In the genomic region with DNA sequence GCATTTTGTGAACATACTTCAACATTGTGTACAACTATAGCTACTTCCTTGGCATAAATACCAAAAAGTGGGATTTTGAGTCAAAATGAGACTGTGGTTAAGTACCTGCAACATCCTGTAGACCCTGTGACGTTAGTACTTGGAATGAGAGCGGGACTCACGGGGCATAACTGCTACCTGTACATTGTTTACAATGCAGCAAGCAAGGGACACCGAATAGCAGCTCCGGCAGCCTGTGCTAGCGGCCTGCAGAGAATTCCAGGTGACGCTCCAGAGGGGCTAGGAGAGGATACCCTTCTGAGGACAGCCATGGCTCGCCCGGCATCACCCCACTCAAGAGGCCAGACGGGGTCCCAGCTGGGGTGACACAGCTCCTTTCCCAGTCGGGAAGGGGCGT, we compare ENCODE assay signal across 8 cellular contexts. TPM values are rescaled to one million over a fixed set of nuclear protein-coding genes. Genes with fewer than 3 reads are reported as not detected.
DNase-seq lines count a peak whose midpoint lies in the region; ATAC-seq and TF ChIP-seq lines count a peak whose summit lies in the region.

No MANE protein-coding gene starts in this region.

- H3K9me3 Mint-ChIP-seq in CD14-positive monocyte = peaks cover 10 to 17% (median 13%) of the 10 kb centered on the region in 7 donors

- H3K27me3 Mint-ChIP-seq in CD14-positive monocyte (ENCODE audit: low read depth in 3 of 3) = peaks cover 0 to 3% (median 0%) of the 10 kb centered on the region in 3 donors

- peaks cover 17 to 29% of the 10 kb centered on the region in 2 donors for H3K36me3 Mint-ChIP-seq in CD14-positive monocyte

- H3K36me3 ChIP-seq in mammary epithelial cell (ENCODE audit: insufficient read depth, low read length) (peaks cover 2% of the 10 kb centered on the region), mucosa of descending colon (ENCODE audit: low read depth) (no peaks in the 10 kb centered on the region)

- H3K4me3 ChIP-seq in mammary epithelial cell (replicated peaks in 1 of 3; ENCODE audit: insufficient read depth in 1 of 3, low read depth in 2 of 3, low read length in 3 of 3) (peak overlapping the region; percentile 34 to 87 (median 59)), mucosa of descending colon (peak overlapping the region; percentile 42)

- H3K9me3 ChIP-seq in mammary epithelial cell (replicated peaks; ENCODE audit: insufficient read depth, low read length) (no peaks in the 10 kb centered on the region), mucosa of descending colon (no peaks in the 10 kb centered on the region)

- dilution Hi-C loops in mammary epithelial cell (cut with HindIII; ENCODE audit: low sequenced_read_pairs) = no loop called here

- 51% methylated on average over 11 of the region's 12 CpGs for WGBS in mammary epithelial cell (ENCODE audit: low coverage, missing lambda C conversion rate)

- ATAC-seq in HG03025 (IDR thresholded peaks at IDR 0.05; ENCODE audit: low FRiP score, unreplicated experiment) (peak; percentile 15), mucosa of descending colon (peak; percentile 9), GM18498 (IDR thresholded peaks at IDR 0.05; ENCODE audit: unreplicated experiment) (no peak)

- H3K27me3 ChIP-seq in mammary epithelial cell (ENCODE audit: insufficient read depth, low read length) = no peaks in the 10 kb centered on the region

- no peak overlapping the region for H3K9ac ChIP-seq in mammary epithelial cell (ENCODE audit: insufficient read depth, low read length)

- no peaks in the 10 kb centered on the region for H3K4me1 ChIP-seq in mammary epithelial cell (ENCODE audit: insufficient read depth, low read length)
- H3K4me1 ChIP-seq in mucosa of descending colon (ENCODE audit: low read depth) = peaks cover 6% of the 10 kb centered on the region

- H3K27ac ChIP-seq in mammary epithelial cell (ENCODE audit: insufficient read depth, low read depth, low read length) = peak overlapping the region; percentile 28

- H3K27ac Mint-ChIP-seq in CD14-positive monocyte = peak overlapping the region in 3 of 7 donors; percentile 92 to 94 (median 94)

- peak overlapping the region; percentile 90 for H2AFZ ChIP-seq in mammary epithelial cell (ENCODE audit: low read depth, low read length)

- peak overlapping the region; percentile 75 for H3K4me2 ChIP-seq in mammary epithelial cell (ENCODE audit: insufficient read depth, low read depth, low read length)

- TF ChIP-seq CTCF in CD14-positive monocyte (IDR thresholded peaks at IDR 0.05) = no peak
- no peak for TF ChIP-seq CTCF in mammary epithelial cell (conservative IDR thresholded peaks at IDR 0.05 in 1 of 2, IDR thresholded peaks at IDR 0.05 in 1 of 2; ENCODE audit: extremely low read depth in 1 of 2, insufficient read depth in 1 of 2, low read depth in 1 of 2, low read length in 2 of 2)
- no peak for TF ChIP-seq CTCF in mucosa of descending colon (IDR thresholded peaks at IDR 0.05)

- H3K4me3 Mint-ChIP-seq in CD14-positive monocyte = peak overlapping the region; percentile 89 to 91

- peaks cover 7% of the 10 kb centered on the region for H3K4me1 Mint-ChIP-seq in CD14-positive monocyte

- CTCF ChIA-PET in mammary epithelial cell (lab: Charles Lee; ENCODE audit: low non-redundant PET) = no interaction called here

- intact Hi-C loops in CD14-positive monocyte (cut with micrococcal nuclease) (no loop called here), mammary epithelial cell (cut with micrococcal nuclease) (no loop called here), mucosa of descending colon (cut with DNase I, micrococcal nuclease) (no loop called here)

- in situ Hi-C loops in mammary epithelial cell (cut with MboI; ENCODE audit: low sequenced_read_pairs in 2 of 2) = no loop called here

- BruUV-seq in mammary epithelial cell (replicated peaks; lab: Mats Ljungman, UMichigan) = no TSS peak

- no peaks in the 10 kb centered on the region for H3K79me2 ChIP-seq in mammary epithelial cell (ENCODE audit: insufficient read depth, low read length)

- DNase-seq in CD14-positive monocyte (ENCODE audit: low spot score) (no peak), mammary epithelial cell (no peak), mucosa of descending colon (no peak), EL (no peak), AG08396 (ENCODE audit: low spot score) (no peak)
- DNase-seq in activated CD8-positive, alpha-beta memory T cell treated with anti-CD3 and anti-CD28 coated beads, Interleukin-2, amount 50 U/mL, for 48 hours = no peak

- H4K20me1 ChIP-seq in mammary epithelial cell (ENCODE audit: insufficient read depth, low read length) = no peaks in the 10 kb centered on the region

RNA-seq across cellular contexts. Expression of a gene that starts 0.8 kb away (rescaled TPM):
- polyA plus RNA-seq in CD14-positive monocyte (1 to 10 TPM; 6.6 to 9.5 TPM), mammary epithelial cell (3.8 TPM)
- total RNA-seq in mammary epithelial cell (10 to 100 TPM in 1 of 2 donors, 1 to 10 TPM in 1; 7.2 to 12.3 TPM), mucosa of descending colon (10 to 100 TPM in 1 of 3 donors, 1 to 10 TPM in 2; 4.6 to 18.8 (median 6.1) TPM)
- polyA minus RNA-seq in mammary epithelial cell = 41.1 TPM
